Comparison of ENCODE assay signal across 17 cellular contexts in genomic region chr14:89924224-89924623, GRCh38. TPM values are rescaled to one million over a fixed set of nuclear protein-coding genes. Genes with fewer than 3 reads are reported as not detected.
DNase-seq lines count a peak whose midpoint lies in the region; ATAC-seq and TF ChIP-seq lines count a peak whose summit lies in the region.
"Had no signal": no experiment of that assay in that cellular context is flagged by ENCODE, and none has a peak within 500 bp of the region (broad histone marks: within the 10 kb centered on the region; RNA-seq: fewer than 3 reads in every experiment).

No MANE protein-coding gene starts in this region.

- H3K4me3 ChIP-seq in AG10803 (ENCODE audit: low read length) (no peak overlapping the region), LNCaP clone FGC (ENCODE audit: low read depth, low read length) (no peak overlapping the region)
- H3K4me3 ChIP-seq: BLaER1, SJSA1 had no signal

- TF ChIP-seq CTCF in AG10803 (conservative IDR thresholded peaks at IDR 0.05; ENCODE audit: low read length) (no peak), LNCaP clone FGC (IDR thresholded peaks at IDR 0.05; ENCODE audit: control insufficient read depth, extremely low read depth, insufficient read depth) (no peak)

- DNase-seq in AG10803 (ENCODE audit: low read depth) (peak; percentile 29), LNCaP clone FGC (ENCODE audit: low read depth) (peak; percentile 47), cerebellar cortex (ENCODE audit: low spot score) (peak; percentile 98), myocyte (ENCODE audit: low read depth) (peak; percentile 45)
- DNase-seq in stimulated activated CD4-positive, alpha-beta T cell treated with anti-CD3 and anti-CD28 coated beads, Interleukin-4, amount 100 ng/mL, for 1 hour: no peak
- DNase-seq: Calu3; CD4-positive, alpha-beta memory T cell; KG1; NCI-H1417 treated with DMSO at 0.1 percent for 48 hours; NCI-H2029; NCI-H345; NCI-H69 had no signal

- no peak for ATAC-seq in HG02870 (IDR thresholded peaks at IDR 0.05; ENCODE audit: unreplicated experiment)
- ATAC-seq in GM18502 (IDR thresholded peaks at IDR 0.05; ENCODE audit: poor library complexity, unreplicated experiment): no peak
- ATAC-seq: Panc1 had no signal

RNA-seq across cellular contexts. Expression of gene EFCAB11, which starts 30.3 kb away (rescaled TPM):
- total RNA-seq in myocyte: 3.7 and 6.8 TPM in 2 replicates
- polyA plus RNA-seq in myocyte (2012): 5.9 TPM

RNA-seq across cellular contexts. Expression of gene TDP1, which starts 31.5 kb away (rescaled TPM):
- total RNA-seq in myocyte: 23.9 and 34.5 TPM in 2 replicates
- 9.7 TPM for polyA plus RNA-seq in myocyte (2012)
